8 cellular contexts compared by ENCODE assay signal in the genomic region with DNA sequence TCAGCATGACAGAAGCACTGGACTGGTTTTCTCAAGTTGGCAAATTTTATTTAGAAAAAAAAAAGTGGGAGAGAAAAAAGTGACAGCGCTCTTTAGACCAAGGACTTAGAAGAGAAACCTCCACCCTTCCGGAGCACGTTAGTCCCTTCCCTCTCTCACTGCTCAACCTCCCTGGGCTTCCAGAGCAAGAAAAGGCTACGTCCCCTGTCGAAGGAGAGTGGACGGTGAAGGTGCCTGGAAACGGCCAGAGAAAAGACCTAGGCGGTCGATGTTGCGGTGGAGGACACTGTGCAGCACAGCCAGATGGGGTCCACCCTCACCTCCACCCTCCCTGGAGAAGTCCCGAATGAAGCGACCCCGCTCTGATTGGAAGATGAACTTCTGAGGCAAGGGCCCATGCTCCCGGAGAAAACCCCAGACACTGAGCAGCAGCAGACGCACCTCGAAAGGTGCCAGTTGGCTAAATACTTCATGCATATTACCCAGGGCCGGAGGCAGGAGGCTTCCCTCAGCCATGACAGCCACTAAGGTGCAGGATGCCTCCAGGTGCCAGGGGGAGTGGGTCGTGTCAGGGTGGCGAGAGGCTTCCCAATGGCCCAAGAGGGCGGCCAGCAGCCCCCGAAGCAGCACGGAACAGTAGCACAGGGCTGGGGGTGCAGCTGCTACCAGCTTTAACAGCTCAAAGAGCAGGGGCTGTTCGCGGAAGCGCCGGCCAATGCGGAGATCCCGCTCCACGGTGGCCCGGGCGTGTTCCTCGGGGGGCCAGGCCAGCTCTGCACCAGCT. TPM values are rescaled to one million over a fixed set of nuclear protein-coding genes. Genes with fewer than 3 reads are reported as not detected.
A peak's percentile ranks its signal among the peaks of the same experiment; 100 is the strongest.
DNase-seq lines count a peak whose midpoint lies in the region; ATAC-seq and TF ChIP-seq lines count a peak whose summit lies in the region.

No MANE protein-coding gene starts in this region.

- peaks cover 23% of the 10 kb centered on the region for H3K4me1 ChIP-seq in Karpas-422 (ENCODE audit: low read length)

- TF ChIP-seq EP300 in neural cell (conservative IDR thresholded peaks at IDR 0.05; ENCODE audit: poor library complexity, severe bottlenecking): no peak

- no peak for TF ChIP-seq CTCF in CD14-positive monocyte (IDR thresholded peaks at IDR 0.05)
- peak in 2 of 56 donors; percentile 0 to 2 for TF ChIP-seq CTCF in dorsolateral prefrontal cortex (IDR thresholded peaks at IDR 0.05 in 54 of 56, conservative IDR thresholded peaks at IDR 0.05 in 2 of 56; ENCODE audit: low read depth in 1 of 56, partially characterized antibody in 56 of 56)
- no peak for TF ChIP-seq CTCF in neural cell (IDR thresholded peaks at IDR 0.05; ENCODE audit: poor library complexity, severe bottlenecking)

- intact Hi-C loops in CD14-positive monocyte (cut with micrococcal nuclease): loop anchor here in 1 of 2 donors (5.0 kb wide), 1 partner anchor 45 kb away; a partner anchor contains a TSS
- intact Hi-C loops in dorsolateral prefrontal cortex (cut with DNase I): loop anchor here in 1 of 2 donors (1.0 kb wide), 1 partner anchor 25 kb away; no protein-coding TSS in a partner anchor

- H3K4me3 Mint-ChIP-seq in CD14-positive monocyte: peak overlapping the region; percentile 42 to 87

- H4K20me1 ChIP-seq in Karpas-422 (ENCODE audit: insufficient read depth, low read depth, low read length) (peaks cover 5% of the 10 kb centered on the region), neural cell (ENCODE audit: insufficient read depth) (no peaks in the 10 kb centered on the region)

- peak overlapping the region; percentile 39; the same call in 1 of the 2 replicates for H3K9ac ChIP-seq in Karpas-422 (ENCODE audit: low read length)
- no peak overlapping the region for H3K9ac ChIP-seq in neural cell (ENCODE audit: low read length)

- H3K4me3 ChIP-seq in Karpas-422 (ENCODE audit: low read length): 0 out of 2 replicates have a peak overlapping the region, but pooled peaks have one; percentile 32
- peak overlapping the region in 58 of 59 donors; percentile 62 to 100 (median 96) for H3K4me3 ChIP-seq in dorsolateral prefrontal cortex
- peak overlapping the region; percentile 99 for H3K4me3 ChIP-seq in neural cell (ENCODE audit: low read length)

- peaks cover 18 to 41% of the 10 kb centered on the region in 2 donors for H3K36me3 Mint-ChIP-seq in CD14-positive monocyte

- H3K27ac ChIP-seq in Karpas-422 (ENCODE audit: low read length): no peak overlapping the region
- H3K27ac ChIP-seq in dorsolateral prefrontal cortex: peak overlapping the region in 45 of 59 donors; percentile 3 to 98 (median 87)
- H3K27ac ChIP-seq in neural cell (ENCODE audit: low read length): no peak overlapping the region

- peaks cover 0 to 4% (median 0%) of the 10 kb centered on the region in 3 donors for H3K27me3 Mint-ChIP-seq in CD14-positive monocyte (ENCODE audit: low read depth in 3 of 3)

- ATAC-seq in HG03025 (IDR thresholded peaks at IDR 0.05; ENCODE audit: low FRiP score, unreplicated experiment): no peak
- ATAC-seq in GM21515 (IDR thresholded peaks at IDR 0.05; ENCODE audit: unreplicated experiment): no peak

- no peak for TF ChIP-seq RAD21 in neural cell (conservative IDR thresholded peaks at IDR 0.05)

- no peaks in the 10 kb centered on the region for H3K9me3 Mint-ChIP-seq in CD14-positive monocyte

- H3K27ac Mint-ChIP-seq in CD14-positive monocyte: peak overlapping the region; percentile 40 to 93 (median 83)

- H2AFZ ChIP-seq in Karpas-422 (ENCODE audit: low read length): no peak overlapping the region
- no peak overlapping the region for H2AFZ ChIP-seq in neural cell (ENCODE audit: low read depth, low read length)

- H3K27me3 ChIP-seq in Karpas-422 (ENCODE audit: low read length) (no peaks in the 10 kb centered on the region), dorsolateral prefrontal cortex (no peaks in the 10 kb centered on the region), neural cell (ENCODE audit: insufficient read depth, low read depth, low read length) (no peaks in the 10 kb centered on the region)

- H3F3A ChIP-seq in neural cell (ENCODE audit: insufficient read depth, low read length, poor library complexity, severe bottlenecking): no peaks in the 10 kb centered on the region

- no peak for DNase-seq in CD14-positive monocyte (ENCODE audit: low spot score)
- DNase-seq in Karpas-422: no peak
- DNase-seq in dorsolateral prefrontal cortex: no peak
- no peak for DNase-seq in SKM-1 treated with dmso at 0.1 percent for 144 hours (lab: John Stamatoyannopoulos, UW; ENCODE audit: unreplicated experiment)
- DNase-seq in occipital lobe (lab: John Stamatoyannopoulos, UW): no peak

- H3K9me2 ChIP-seq in Karpas-422 (replicated peaks; ENCODE audit: insufficient read depth, low read length): no peaks in the 10 kb centered on the region
- H3K9me2 ChIP-seq in neural cell (ENCODE audit: insufficient read depth, low read length): no peaks in the 10 kb centered on the region

- H3K4me2 ChIP-seq in Karpas-422 (ENCODE audit: low read depth, low read length, poor library complexity, severe bottlenecking): peak overlapping the region; percentile 54
- no peak overlapping the region for H3K4me2 ChIP-seq in neural cell (ENCODE audit: low read length)

- no peaks in the 10 kb centered on the region for H3K9me3 ChIP-seq in Karpas-422 (ENCODE audit: low read length)
- H3K9me3 ChIP-seq in neural cell (ENCODE audit: low read length): no peaks in the 10 kb centered on the region

- peaks cover 21% of the 10 kb centered on the region for H3K4me1 Mint-ChIP-seq in CD14-positive monocyte

- H3K36me3 ChIP-seq in Karpas-422 (ENCODE audit: insufficient read depth, low read length) (peaks cover 13% of the 10 kb centered on the region; the same call in 1 of the 2 replicates), neural cell (ENCODE audit: insufficient read depth, low read length) (no peaks in the 10 kb centered on the region)

- H3K79me2 ChIP-seq in Karpas-422 (ENCODE audit: low read length) (peaks cover 59% of the 10 kb centered on the region), neural cell (replicated peaks; ENCODE audit: insufficient read depth, low read length) (peaks cover 28% of the 10 kb centered on the region)

TF ChIP-seq in neural cell, 6 proteins besides CTCF, POLR2A, EP300 and RAD21 (continues in another document):
- TF ChIP-seq POLR2AphosphoS5 (IDR thresholded peaks at IDR 0.05) (no peak), TAF1 (IDR thresholded peaks at IDR 0.05; ENCODE audit: low read depth) (no peak), SMC3 (conservative IDR thresholded peaks at IDR 0.05; ENCODE audit: poor library complexity) (no peak), EZH2 (IDR thresholded peaks at IDR 0.05; ENCODE audit: borderline replicate concordance, insufficient read depth, low read length, poor library complexity, severe bottlenecking) (no peak), MXI1 (conservative IDR thresholded peaks at IDR 0.05; ENCODE audit: poor library complexity, severe bottlenecking) (no peak)

RNA-seq across cellular contexts. Expression of a gene that starts 0.6 kb away (rescaled TPM):
- polyA plus RNA-seq in CD14-positive monocyte (100 to 1,000 TPM in 1 of 2 donors, 10 to 100 TPM in 1; 99.7 to 109 TPM), neural cell (60.6 and 62.7 TPM in 2 replicates)
- total RNA-seq in Karpas-422 (2014; rRNA removed; shearing (Covaris generic); ENCODE audit: low replicate concordance): 98.5 and 104 TPM in 2 replicates
- total RNA-seq in dorsolateral prefrontal cortex (100 to 1,000 TPM; 107 to 174 (median 137) TPM), occipital lobe (61.8 TPM)
- 74.6 and 75.2 TPM in 2 replicates for polyA minus RNA-seq in neural cell

RNA-seq across cellular contexts. Expression of a gene that starts 6.1 kb away (rescaled TPM):
- polyA plus RNA-seq in CD14-positive monocyte (10 to 100 TPM in 1 of 2 donors, 1 to 10 TPM in 1; 9.9 to 16.0 TPM), neural cell (6.5 and 7.5 TPM in 2 replicates)
- total RNA-seq in Karpas-422 (2014; rRNA removed; shearing (Covaris generic); ENCODE audit: low replicate concordance): 17.4 and 26.0 TPM in 2 replicates
- total RNA-seq in dorsolateral prefrontal cortex (10 to 100 TPM; 11.6 to 18.7 (median 15.5) TPM), occipital lobe (20.3 TPM)
- polyA minus RNA-seq in neural cell: 20.1 and 22.6 TPM in 2 replicates

RNA-seq across cellular contexts. Expression of a gene that starts 18.0 kb away (rescaled TPM):
- polyA plus RNA-seq in CD14-positive monocyte (10 to 100 TPM; 74.6 to 78.2 TPM), neural cell (92.0 and 103 TPM in 2 replicates)
- 83.6 and 158 TPM in 2 replicates for total RNA-seq in Karpas-422 (2014; rRNA removed; shearing (Covaris generic); ENCODE audit: low replicate concordance)
- total RNA-seq in dorsolateral prefrontal cortex (10 to 100 TPM; 26.5 to 49.6 (median 37.5) TPM), occipital lobe (23.7 TPM)
- 38.0 and 40.9 TPM in 2 replicates for polyA minus RNA-seq in neural cell

RNA-seq across cellular contexts. Expression of a gene that starts 18.1 kb away (rescaled TPM):
- polyA plus RNA-seq in CD14-positive monocyte: 1 to 10 TPM in 1 of 2 donors, under 1 TPM in 1; 0.73 to 1.4 TPM
- total RNA-seq in Karpas-422 (2014; rRNA removed; shearing (Covaris generic); ENCODE audit: low replicate concordance): 4.5 and 8.2 TPM in 2 replicates
- total RNA-seq in dorsolateral prefrontal cortex: 10 to 100 TPM in 15 of 120 experiments, 1 to 10 TPM in 105; 2.4 to 16.1 (median 6.8) TPM
- 6.3 and 16.0 TPM in 2 replicates for polyA plus RNA-seq in neural cell
- 13.6 and 19.4 TPM in 2 replicates for polyA minus RNA-seq in neural cell
- 11.5 TPM for total RNA-seq in occipital lobe

RNA-seq across cellular contexts. Expression of a gene that starts 24.5 kb away (rescaled TPM):
- 1 to 10 TPM; 7.2 to 7.9 TPM for polyA plus RNA-seq in CD14-positive monocyte
- 13.9 and 27.3 TPM in 2 replicates for total RNA-seq in Karpas-422 (2014; rRNA removed; shearing (Covaris generic); ENCODE audit: low replicate concordance)
- 1 to 10 TPM; 3.8 to 9.7 (median 6.4) TPM for total RNA-seq in dorsolateral prefrontal cortex
- polyA plus RNA-seq in neural cell: 6.8 and 8.4 TPM in 2 replicates
- 4.1 and 4.5 TPM in 2 replicates for polyA minus RNA-seq in neural cell
- total RNA-seq in occipital lobe: 6.9 TPM

Comparison
In these comparisons a context has a peak if more than half of its experiments do, and no peak if none do; other contexts are left out.
1. H3K27ac ChIP-seq: peak in dorsolateral prefrontal cortex (45 of 59); none in Karpas-422 (single experiment) and neural cell (single experiment).
2. H3K4me3 ChIP-seq: peak in every context shown above with its lines; median percentile 99 in neural cell; 96 in dorsolateral prefrontal cortex; 32 in Karpas-422.